Comparison of ENCODE assay signal across 20 cellular contexts in genomic region chr1:152228831-152229230, GRCh38. TPM values are rescaled to one million over a fixed set of nuclear protein-coding genes. Genes with fewer than 3 reads are reported as not detected.
DNase-seq lines count a peak whose midpoint lies in the region; ATAC-seq and TF ChIP-seq lines count a peak whose summit lies in the region.
"Had no signal": no experiment of that assay in that cellular context is flagged by ENCODE, and none has a peak within 500 bp of the region (broad histone marks: within the 10 kb centered on the region; RNA-seq: fewer than 3 reads in every experiment).

No MANE protein-coding gene starts in this region.

- H3K36me3 ChIP-seq in RWPE2 (ENCODE audit: low read depth): no peaks in the 10 kb centered on the region

- TF ChIP-seq CTCF in RWPE2 (IDR thresholded peaks at IDR 0.05; ENCODE audit: poor library complexity, severe bottlenecking) (no peak), fibroblast of mammary gland (conservative IDR thresholded peaks at IDR 0.05; ENCODE audit: control insufficient read depth, insufficient read depth, low read depth, low read length) (no peak)

- H3K4me1 ChIP-seq in RWPE2 (ENCODE audit: insufficient read depth, poor library complexity, severe bottlenecking): peaks cover 10% of the 10 kb centered on the region

- H3K4me3 ChIP-seq in RWPE2 (ENCODE audit: severe bottlenecking) (no peak overlapping the region), fibroblast of mammary gland (ENCODE audit: control insufficient read depth, low read depth, low read length) (no peak overlapping the region)
- H3K4me3 ChIP-seq: PC-9 had no signal

- H3K9me3 ChIP-seq in RWPE2 (ENCODE audit: severe bottlenecking): no peaks in the 10 kb centered on the region
- H3K9me3 ChIP-seq: SK-N-SH had no signal

- DNase-seq in A172 (ENCODE audit: low spot score) (peak; percentile 32), M059J (ENCODE audit: low read depth) (peak; percentile 28), RWPE2 (ENCODE audit: low spot score) (no peak), fibroblast of mammary gland (ENCODE audit: low read depth) (peak; percentile 11), cerebellar nuclear complex (lab: John Stamatoyannopoulos, UW) (no peak), NCI-H524 treated with DMSO at 0.1 percent for 48 hours (lab: John Stamatoyannopoulos, UW) (no peak), 8988T (no peak)
- DNase-seq: DMS53, KBM-7, NCI-H1417 treated with DMSO at 0.1 percent for 48 hours, NCI-H187 treated with DMSO at 0.1 percent for 48 hours, NCI-H2227 treated with DMSO at 0.1 percent for 48 hours, NCI-H524, PC-9, SHP77, SK-N-SH had no signal

- peak overlapping the region; percentile 23 for H3K27ac ChIP-seq in RWPE2 (ENCODE audit: poor library complexity, severe bottlenecking)
- H3K27ac ChIP-seq: PC-9 had no signal

- ATAC-seq in RWPE2 (ENCODE audit: low read depth) (peak; percentile 97), GM21381 (IDR thresholded peaks at IDR 0.05; ENCODE audit: unreplicated experiment) (no peak)
- ATAC-seq: HepG2 had no signal

- H3K27me3 ChIP-seq in RWPE2 (ENCODE audit: insufficient read depth, poor library complexity, severe bottlenecking): no peaks in the 10 kb centered on the region

RNA-seq across cellular contexts. Expression of gene HRNR, which starts 4.8 kb away (rescaled TPM):
- total RNA-seq in A172 (2014; rRNA removed; shearing (Covaris generic)): not detected in 2 replicates
- not detected in 2 replicates for total RNA-seq in M059J (2014; rRNA removed; shearing (Covaris generic))
- total RNA-seq: CD4-positive, alpha-beta memory T cell; H4; HepG2; PC-9 had no signal

Comparison
In these comparisons a context has a peak if more than half of its experiments do, and no peak if none do; other contexts are left out.
1. DNase-seq: peak in A172 (single experiment), M059J (single experiment) and fibroblast of mammary gland (single experiment); none in RWPE2 (single experiment), cerebellar nuclear complex (0 of 2), NCI-H524 treated with DMSO at 0.1 percent for 48 hours (single experiment) and 8988T (single experiment).